ENCODE assay signal across 10 cellular contexts in the genomic region with DNA sequence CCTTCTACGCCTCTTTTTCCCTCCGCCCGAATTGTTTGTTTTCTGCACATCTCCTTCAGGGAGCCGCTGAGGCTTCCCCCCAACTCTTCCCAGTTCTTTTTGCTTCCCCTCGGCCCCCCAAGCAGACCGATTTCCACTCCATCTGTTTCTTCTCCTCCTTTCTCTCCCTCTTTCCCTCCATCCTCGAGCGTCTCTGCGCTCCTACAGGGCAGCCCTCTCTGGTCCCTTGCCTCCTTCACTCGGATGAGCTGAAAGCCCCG. TPM values are rescaled to one million over a fixed set of nuclear protein-coding genes. Genes with fewer than 3 reads are reported as not detected.
A peak's percentile ranks its signal among the peaks of the same experiment; 100 is the strongest.
DNase-seq lines count a peak whose midpoint lies in the region; ATAC-seq and TF ChIP-seq lines count a peak whose summit lies in the region.
"Had no signal": no experiment of that assay in that cellular context is flagged by ENCODE, and none has a peak within 500 bp of the region (broad histone marks: within the 10 kb centered on the region; RNA-seq: fewer than 3 reads in every experiment).

No MANE protein-coding gene starts in this region.

- peaks cover 29 to 100% (median 77%) of the 10 kb centered on the region in 4 donors for H3K27me3 ChIP-seq in esophagus squamous epithelium

- no peak for TF ChIP-seq CTCF in AG04449 (IDR thresholded peaks at IDR 0.05; ENCODE audit: insufficient read depth, low read length, missing control alignments)
- no peak for TF ChIP-seq CTCF in HFF-Myc (IDR thresholded peaks at IDR 0.05; ENCODE audit: low read depth, low read length, missing control alignments)
- no peak for TF ChIP-seq CTCF in brain (conservative IDR thresholded peaks at IDR 0.05)
- no peak for TF ChIP-seq CTCF in esophagus squamous epithelium (IDR thresholded peaks at IDR 0.05)

- peaks cover 0 to 14% (median 3%) of the 10 kb centered on the region in 5 experiments for H3K9me3 Mint-ChIP-seq in brain
- peaks cover 0 to 6% (median 0%) of the 10 kb centered on the region in 9 donors for H3K9me3 Mint-ChIP-seq in naive thymus-derived CD8-positive, alpha-beta T cell

- H3K9me3 ChIP-seq in esophagus squamous epithelium: no peaks in the 10 kb centered on the region
- H3K9me3 ChIP-seq: mucosa of descending colon had no signal

- peak overlapping the region; percentile 84 to 92 (median 87) for H3K4me3 Mint-ChIP-seq in brain
- H3K4me3 Mint-ChIP-seq in naive thymus-derived CD8-positive, alpha-beta T cell: peak overlapping the region; percentile 50 to 85 (median 80)

- no peaks in the 10 kb centered on the region for H3K36me3 ChIP-seq in esophagus squamous epithelium

- WGBS in esophagus squamous epithelium, 2 donors: 8 to 14% methylated on average over 10 to 11 of the region's 11 CpGs

- H3K27me3 Mint-ChIP-seq in brain: peaks cover 100% of the 10 kb centered on the region
- peaks cover 67 to 100% (median 96%) of the 10 kb centered on the region in 5 donors for H3K27me3 Mint-ChIP-seq in naive thymus-derived CD8-positive, alpha-beta T cell

- H3K4me1 Mint-ChIP-seq in brain: peaks cover 82% of the 10 kb centered on the region
- peaks cover 45 to 83% (median 74%) of the 10 kb centered on the region in 4 donors for H3K4me1 Mint-ChIP-seq in naive thymus-derived CD8-positive, alpha-beta T cell

- intact Hi-C loops in esophagus squamous epithelium (cut with DNase I): no loop called here
- intact Hi-C loops in posterior vena cava (cut with DNase I): no loop called here

- H3K4me3 ChIP-seq in AG04449 (ENCODE audit: low read depth, low read length) (peak overlapping the region; percentile 80), HFF-Myc (replicated peaks; ENCODE audit: low read depth, low read length) (peak overlapping the region; percentile 36), esophagus squamous epithelium (peak overlapping the region in 2 of 4 donors; percentile 36 to 59)
- H3K4me3 ChIP-seq: mucosa of descending colon had no signal

- POLR2A ChIA-PET in AG04449 (lab: Yijun Ruan, JAX): interaction anchor here (0.9 to 2.2 kb wide), 6 partner anchors 9 to 240 kb away, joined by 3 to 11 read pairs (median 4); a partner anchor contains a TSS
- POLR2A ChIA-PET in naive thymus-derived CD8-positive, alpha-beta T cell (lab: Charles Lee): interaction anchor here (3.9 kb wide), 1 partner anchor 15 kb away, joined by 10 read pairs; a partner anchor contains a TSS

- CTCF ChIA-PET in AG04449 (lab: Yijun Ruan, JAX): interaction anchor here (0.6 to 7.7 kb wide), 13 partner anchors 9 to 550 kb away, joined by 3 to 147 read pairs (median 4); a partner anchor contains a TSS

- no peak for TF ChIP-seq POLR2A in esophagus squamous epithelium (IDR thresholded peaks at IDR 0.05)

- H3K36me3 Mint-ChIP-seq in brain: peaks cover 5% of the 10 kb centered on the region
- H3K36me3 Mint-ChIP-seq in naive thymus-derived CD8-positive, alpha-beta T cell: peaks cover 0 to 7% (median 2%) of the 10 kb centered on the region in 3 donors

- DNase-seq in AG04449 (ENCODE audit: low read depth, low spot score): no peak
- no peak for DNase-seq in HFF-Myc (ENCODE audit: extremely low read depth, low read depth)
- no peak for DNase-seq in naive thymus-derived CD8-positive, alpha-beta T cell
- no peak for DNase-seq in esophagus squamous epithelium (lab: John Stamatoyannopoulos, UW)
- DNase-seq in COLO668 (lab: John Stamatoyannopoulos, UW; ENCODE audit: unreplicated experiment): no peak
- DNase-seq in posterior vena cava (ENCODE audit: low spot score): no peak

- H3K27ac ChIP-seq in esophagus squamous epithelium: no peak overlapping the region

- peak in 1 of 2 donors; percentile 9 for ATAC-seq in naive thymus-derived CD8-positive, alpha-beta T cell
- no peak for ATAC-seq in GM19324 (IDR thresholded peaks at IDR 0.05; ENCODE audit: low FRiP score, unreplicated experiment)

- H3K27ac Mint-ChIP-seq in brain: peak overlapping the region; percentile 39 to 89 (median 79)
- peak overlapping the region in 2 of 10 donors; percentile 27 to 28 for H3K27ac Mint-ChIP-seq in naive thymus-derived CD8-positive, alpha-beta T cell

- H3K4me1 ChIP-seq in esophagus squamous epithelium: peaks cover 25 to 82% (median 44%) of the 10 kb centered on the region in 3 donors

RNA-seq across cellular contexts. Expression of a gene that starts 0.3 kb away (rescaled TPM):
- not detected for polyA plus RNA-seq in brain (ENCODE audit: insufficient read depth, low read depth, low replicate concordance)
- not detected for total RNA-seq in naive thymus-derived CD8-positive, alpha-beta T cell
- polyA plus RNA-seq in naive thymus-derived CD8-positive, alpha-beta T cell: not detected
- total RNA-seq in esophagus squamous epithelium (not detected), posterior vena cava (1 to 10 TPM; 2.6 to 6.4 TPM)
- total RNA-seq: dermis blood vessel endothelial cell had no signal

RNA-seq across cellular contexts. Expression of a gene that starts 15.1 kb away (rescaled TPM):
- 2.3 TPM for polyA plus RNA-seq in brain (ENCODE audit: insufficient read depth, low read depth, low replicate concordance)
- total RNA-seq in naive thymus-derived CD8-positive, alpha-beta T cell: not detected
- polyA plus RNA-seq in naive thymus-derived CD8-positive, alpha-beta T cell: 1 to 10 TPM in 2 of 3 donors, not detected in 1; 1.4 to 2.7 TPM
- total RNA-seq in esophagus squamous epithelium (1 to 10 TPM in 2 of 4 donors, not detected in 2; 3.4 to 7.2 TPM), posterior vena cava (1 to 10 TPM; 2.0 to 4.2 TPM)
